Comparison of ENCODE assay signal across 9 cellular contexts in genomic region chr15:69225355-69226027, GRCh38.
DNase-seq lines count a peak whose midpoint lies in the region; ATAC-seq and TF ChIP-seq lines count a peak whose summit lies in the region.
"Had no signal": no experiment of that assay in that cellular context is flagged by ENCODE, and none has a peak within 500 bp of the region (broad histone marks: within the 10 kb centered on the region; RNA-seq: fewer than 3 reads in every experiment).

No MANE protein-coding gene starts in this region.

- ATAC-seq in left colon (peak; percentile 52), GM19452 (IDR thresholded peaks at IDR 0.05; ENCODE audit: unreplicated experiment) (no peak)
- ATAC-seq: activated T-cell treated with anti-CD3 and anti-CD28 coated beads, Interleukin-2, amount 50 U/mL, for 72 hours had no signal

- peak; percentile 38 for DNase-seq in Caki2 (ENCODE audit: low read depth)
- DNase-seq in M059J (ENCODE audit: low read depth), result peak; percentile 16
- peak; percentile 19 for DNase-seq in amniotic stem cell (lab: John Stamatoyannopoulos, UW)
- DNase-seq in left colon, result no peak
- no peak for DNase-seq in cerebellum (ENCODE audit: low spot score)
- DNase-seq in GM10266 (ENCODE audit: extremely low spot score), result no peak
- no peak for DNase-seq in DMS79 (lab: John Stamatoyannopoulos, UW)
- DNase-seq: activated T-cell treated with anti-CD3 and anti-CD28 coated beads, Interleukin-2, amount 50 U/mL, for 72 hours had no signal

- in situ Hi-C loops in Caki2 (cut with HindIII; ENCODE audit: low pct_unique_long_range_greater_than_20kb, low sequenced_read_pairs), result loop anchor here (25.0 kb wide), 1 partner anchor 163 kb away; no protein-coding TSS in a partner anchor

- intact Hi-C loops in left colon (cut with DNase I, micrococcal nuclease), result loop anchor here in 1 of 2 donors (2.0 kb wide), 1 partner anchor 167 kb away; no protein-coding TSS in a partner anchor

- no peak for TF ChIP-seq CTCF in GM10266 (IDR thresholded peaks at IDR 0.05; ENCODE audit: control insufficient read depth, insufficient read depth, low read depth, missing control alignments)

Comparison
In these comparisons a context has a peak if more than half of its experiments do, and no peak if none do; other contexts are left out.
1. DNase-seq: peak in Caki2 (single experiment), M059J (single experiment) and amniotic stem cell (single experiment); none in left colon (0 of 2), cerebellum (single experiment), GM10266 (single experiment) and DMS79 (single experiment).